Comparison of ENCODE assay signal across 23 cellular contexts in genomic region chr21:27079807-27080206, GRCh38.
"Had no signal": no experiment of that assay in that cellular context is flagged by ENCODE, and none has a peak within 500 bp of the region (broad histone marks: within the 10 kb centered on the region; RNA-seq: fewer than 3 reads in every experiment).

No MANE protein-coding gene starts in this region.

- H3K27me3 Mint-ChIP-seq: activated naive CD8-positive, alpha-beta T cell treated with anti-CD3 and anti-CD28 coated beads, Interleukin-2, amount 10 ng/mL, durations not matched to agents 7 days and 5 days; naive thymus-derived CD4-positive, alpha-beta T cell had no signal

- H3K4me3 Mint-ChIP-seq: activated naive CD4-positive, alpha-beta T cell treated with anti-CD3 and anti-CD28 coated beads for 36 hours; activated naive CD8-positive, alpha-beta T cell treated with anti-CD3 and anti-CD28 coated beads, Interleukin-2, amount 10 ng/mL, durations not matched to agents 7 days and 5 days; endodermal cell; immature natural killer cell; naive thymus-derived CD4-positive, alpha-beta T cell; neural progenitor cell; T-helper 1 cell treated with Interleukin-12 subunit alpha and Interleukin-12 subunit beta and Interleukin-4 antibody, amounts not matched to agents 30 μg/mL and 1 μg/mL, for 36 hours had no signal

- H3K27ac Mint-ChIP-seq: activated naive CD4-positive, alpha-beta T cell treated with anti-CD3 and anti-CD28 coated beads for 36 hours; activated naive CD8-positive, alpha-beta T cell treated with anti-CD3 and anti-CD28 coated beads, Interleukin-2, amount 10 ng/mL, durations not matched to agents 7 days and 5 days; endodermal cell; immature natural killer cell; naive thymus-derived CD4-positive, alpha-beta T cell; neural progenitor cell; progenitor cell of endocrine pancreas; T-helper 1 cell treated with Interleukin-12 subunit alpha and Interleukin-12 subunit beta and Interleukin-4 antibody, amounts not matched to agents 30 μg/mL and 1 μg/mL, for 36 hours had no signal

- H3K36me3 Mint-ChIP-seq: activated naive CD8-positive, alpha-beta T cell treated with anti-CD3 and anti-CD28 coated beads, Interleukin-2, amount 10 ng/mL, durations not matched to agents 7 days and 5 days; immature natural killer cell; naive thymus-derived CD4-positive, alpha-beta T cell; neural progenitor cell had no signal

- DNase-seq: activated CD4-positive, alpha-beta T cell treated with anti-CD3 and anti-CD28 coated beads for 4 hours; activated CD4-positive, alpha-beta T cell treated with anti-CD3 and anti-CD28 coated beads, Interleukin-2, amount 50 U/mL, for 48 hours; activated CD4-positive, CD25-positive, alpha-beta regulatory T cell; activated effector memory CD4-positive, alpha-beta T cell treated with Interleukin-2 at 50 U/mL for 16 hours; activated naive CD4-positive, alpha-beta T cell treated with anti-CD3 and anti-CD28 coated beads for 36 hours; activated naive CD8-positive, alpha-beta T cell treated with anti-CD3 and anti-CD28 coated beads, Interleukin-2, amount 10 ng/mL, durations not matched to agents 7 days and 5 days; activated T-cell treated with anti-CD3 and anti-CD28 coated beads, Interleukin-2, amount 50 U/mL, for 48 hours; amniotic stem cell; cerebellar nuclear complex; endodermal cell; foreskin keratinocyte; immature natural killer cell; left ventricle myocardium inferior; naive thymus-derived CD4-positive, alpha-beta T cell; retina; sigmoid colon; stimulated activated CD4-positive, alpha-beta T cell treated with anti-CD3 and anti-CD28 coated beads, Interleukin-4, amount 100 ng/mL, for 1 hour; stimulated activated naive CD4-positive, alpha-beta T cell treated with Interleukin-2 at 50 U/mL for 16 hours; T1000; upper lobe of left lung had no signal

- ATAC-seq: foreskin keratinocyte; naive thymus-derived CD4-positive, alpha-beta T cell had no signal

- H3K9me3 Mint-ChIP-seq: activated naive CD4-positive, alpha-beta T cell treated with anti-CD3 and anti-CD28 coated beads for 36 hours; activated naive CD8-positive, alpha-beta T cell treated with anti-CD3 and anti-CD28 coated beads, Interleukin-2, amount 10 ng/mL, durations not matched to agents 7 days and 5 days; endodermal cell; neural progenitor cell had no signal

- H3K4me1 Mint-ChIP-seq: activated naive CD8-positive, alpha-beta T cell treated with anti-CD3 and anti-CD28 coated beads, Interleukin-2, amount 10 ng/mL, durations not matched to agents 7 days and 5 days; immature natural killer cell; naive thymus-derived CD4-positive, alpha-beta T cell had no signal
